14 cellular contexts compared by ENCODE assay signal in genomic region chr14:22488522-22489246, GRCh38.
A peak's percentile ranks its signal among the peaks of the same experiment; 100 is the strongest.
DNase-seq lines count a peak whose midpoint lies in the region; ATAC-seq and FAIRE-seq lines count a peak whose summit lies in the region.
"Had no signal": no experiment of that assay in that cellular context is flagged by ENCODE, and none has a peak within 500 bp of the region (broad histone marks: within the 10 kb centered on the region; RNA-seq: fewer than 3 reads in every experiment).

No MANE protein-coding gene starts in this region.

- H3K4me3 ChIP-seq in SJCRH30, result peak overlapping the region; percentile 55
- peak overlapping the region; percentile 50 for H3K4me3 ChIP-seq in naive thymus-derived CD4-positive, alpha-beta T cell (ENCODE audit: low read length)
- H3K4me3 ChIP-seq: A549 had no signal

- peak; percentile 30 for DNase-seq in activated CD4-positive, alpha-beta T cell treated with anti-CD3 and anti-CD28 coated beads for 36 hours
- no peak for DNase-seq in activated CD4-positive, alpha-beta T cell treated with anti-CD3 and anti-CD28 coated beads for 1 hour
- DNase-seq in GM19239 (ENCODE audit: insufficient read length, low spot score) (no peak), SJCRH30 (no peak), AG08396 (ENCODE audit: low spot score) (no peak), left colon (no peak), G401 (ENCODE audit: low spot score) (no peak)
- DNase-seq in naive thymus-derived CD4-positive, alpha-beta T cell, result no peak
- DNase-seq: activated CD4-positive, alpha-beta T cell treated with anti-CD3 and anti-CD28 coated beads, Interleukin-2, amount 50 U/mL, for 1 hour; amygdala; DMS153; NCI-H1048 had no signal

- CTCF ChIA-PET in activated CD4-positive, alpha-beta T cell treated with anti-CD3 and anti-CD28 coated beads for 36 hours (lab: Charles Lee), result interaction anchor here (0.6 kb wide), 1 partner anchor 490 kb away, joined by 3 read pairs; no protein-coding TSS in a partner anchor
- CTCF ChIA-PET in naive thymus-derived CD4-positive, alpha-beta T cell (lab: Charles Lee), result interaction anchor here (1.1 kb wide), 1 partner anchor 9 kb away, joined by 4 read pairs; no protein-coding TSS in a partner anchor

- H3K36me3 Mint-ChIP-seq in activated CD4-positive, alpha-beta T cell treated with anti-CD3 and anti-CD28 coated beads for 36 hours (ENCODE audit: low read depth), result peaks cover 84% of the 10 kb centered on the region
- H3K36me3 Mint-ChIP-seq in naive thymus-derived CD4-positive, alpha-beta T cell, result peaks cover 0 to 56% (median 40%) of the 10 kb centered on the region in 5 donors

- H3K27me3 Mint-ChIP-seq in activated CD4-positive, alpha-beta T cell treated with anti-CD3 and anti-CD28 coated beads for 36 hours, result no peaks in the 10 kb centered on the region
- H3K27me3 Mint-ChIP-seq in naive thymus-derived CD4-positive, alpha-beta T cell, result no peaks in the 10 kb centered on the region

- H3K27me3 ChIP-seq in SJCRH30, result no peaks in the 10 kb centered on the region
- no peaks in the 10 kb centered on the region for H3K27me3 ChIP-seq in naive thymus-derived CD4-positive, alpha-beta T cell (ENCODE audit: control insufficient read depth in 2 of 2, insufficient read depth in 2 of 2, low read length in 2 of 2)

- peaks cover 7% of the 10 kb centered on the region for H3K4me1 Mint-ChIP-seq in activated CD4-positive, alpha-beta T cell treated with anti-CD3 and anti-CD28 coated beads for 36 hours
- H3K4me1 Mint-ChIP-seq in naive thymus-derived CD4-positive, alpha-beta T cell, result peaks cover 5 to 65% (median 12%) of the 10 kb centered on the region in 7 donors

- no peaks in the 10 kb centered on the region for H3K36me3 ChIP-seq in SJCRH30
- peaks cover 0 to 2% (median 0%) of the 10 kb centered on the region in 3 experiments for H3K36me3 ChIP-seq in naive thymus-derived CD4-positive, alpha-beta T cell (ENCODE audit: control insufficient read depth in 2 of 3, insufficient read depth in 3 of 3, low read length in 3 of 3)

- peaks cover 78% of the 10 kb centered on the region for H3K4me1 ChIP-seq in SJCRH30
- H3K4me1 ChIP-seq in naive thymus-derived CD4-positive, alpha-beta T cell (ENCODE audit: control insufficient read depth in 2 of 2, insufficient read depth in 2 of 2, low read length in 2 of 2), result no peaks in the 10 kb centered on the region
- H3K4me1 ChIP-seq: A549 had no signal

- POLR2A ChIA-PET in activated CD4-positive, alpha-beta T cell treated with anti-CD3 and anti-CD28 coated beads for 36 hours (lab: Charles Lee), result interaction anchor here (1.2 to 1.3 kb wide), 2 partner anchors 19 to 67 kb away, joined by 5 to 20 read pairs; no protein-coding TSS in a partner anchor
- POLR2A ChIA-PET in naive thymus-derived CD4-positive, alpha-beta T cell (lab: Charles Lee), result interaction anchor here (1.1 to 36.7 kb wide), 4 partner anchors 22 to 262 kb away, joined by 4 to 709 read pairs (median 281); no protein-coding TSS in a partner anchor

- no peaks in the 10 kb centered on the region for H3K9me3 Mint-ChIP-seq in activated CD4-positive, alpha-beta T cell treated with anti-CD3 and anti-CD28 coated beads for 36 hours (ENCODE audit: low read depth)
- H3K9me3 Mint-ChIP-seq in naive thymus-derived CD4-positive, alpha-beta T cell, result peaks cover 0 to 3% (median 0%) of the 10 kb centered on the region in 11 donors

- peak; percentile 93 for FAIRE-seq in GM19239 (lab: Jason Lieb, UNC)
- FAIRE-seq: A549, keratinocyte had no signal

- peak overlapping the region; percentile 71; the same call in 1 of the 2 replicates for H3K27ac ChIP-seq in SJCRH30
- peak overlapping the region; percentile 90 for H3K27ac ChIP-seq in naive thymus-derived CD4-positive, alpha-beta T cell (ENCODE audit: low read depth, low read length)
- H3K27ac ChIP-seq: A549 had no signal

- intact Hi-C loops in activated CD4-positive, alpha-beta T cell treated with anti-CD3 and anti-CD28 coated beads for 36 hours (cut with DNase I, micrococcal nuclease), result no loop called here
- intact Hi-C loops in naive thymus-derived CD4-positive, alpha-beta T cell (cut with micrococcal nuclease), result no loop called here
- intact Hi-C loops in left colon (cut with DNase I, micrococcal nuclease), result no loop called here

- ATAC-seq in activated CD4-positive, alpha-beta T cell treated with anti-CD3 and anti-CD28 coated beads for 36 hours, result peak; percentile 11
- no peak for ATAC-seq in naive thymus-derived CD4-positive, alpha-beta T cell
- ATAC-seq in left colon, result no peak
- ATAC-seq: A549 had no signal

- H3K9me3 ChIP-seq in SJCRH30 (replicated peaks), result no peaks in the 10 kb centered on the region
- no peaks in the 10 kb centered on the region for H3K9me3 ChIP-seq in naive thymus-derived CD4-positive, alpha-beta T cell (ENCODE audit: control insufficient read depth in 2 of 3, low read length in 3 of 3)
- H3K9me3 ChIP-seq: A549 had no signal

- H3K27ac Mint-ChIP-seq in activated CD4-positive, alpha-beta T cell treated with anti-CD3 and anti-CD28 coated beads for 36 hours, result peak overlapping the region; percentile 99
- H3K27ac Mint-ChIP-seq in naive thymus-derived CD4-positive, alpha-beta T cell, result peak overlapping the region; percentile 82 to 97 (median 93)

- in situ Hi-C loops in G401 (cut with HindIII; ENCODE audit: low sequenced_read_pairs), result no loop called here

- H3K4me3 Mint-ChIP-seq in activated CD4-positive, alpha-beta T cell treated with anti-CD3 and anti-CD28 coated beads for 36 hours, result peak overlapping the region; percentile 84
- H3K4me3 Mint-ChIP-seq in naive thymus-derived CD4-positive, alpha-beta T cell, result peak overlapping the region; percentile 79 to 96 (median 89)
